ENCODE assay signal across 17 cellular contexts in the genomic region with DNA sequence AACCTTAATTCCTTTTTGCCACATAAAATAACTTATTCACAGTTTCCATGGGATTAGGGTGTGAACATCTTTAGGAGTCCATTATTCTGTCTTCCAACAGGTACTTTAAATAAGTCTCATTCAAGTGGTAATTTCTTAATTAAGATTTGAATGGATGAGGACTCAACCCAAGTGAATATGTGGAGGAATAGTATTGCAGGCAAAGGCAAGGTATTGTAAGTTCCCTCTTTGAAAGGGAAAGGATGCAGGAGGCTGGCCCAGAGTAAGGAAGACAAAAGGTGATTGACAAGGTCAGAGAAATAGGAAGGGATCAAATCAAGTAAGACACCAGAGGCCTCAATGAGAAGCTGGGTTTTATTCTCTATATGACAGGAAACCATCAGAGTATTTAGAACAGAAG.
DNase-seq lines count a peak whose midpoint lies in the region; ATAC-seq and TF ChIP-seq lines count a peak whose summit lies in the region.
"Had no signal": no experiment of that assay in that cellular context is flagged by ENCODE, and none has a peak within 500 bp of the region (broad histone marks: within the 10 kb centered on the region; RNA-seq: fewer than 3 reads in every experiment).

No MANE protein-coding gene starts in this region.

- peaks cover 25% of the 10 kb centered on the region for H3K4me1 Mint-ChIP-seq in neural progenitor cell
- no peaks in the 10 kb centered on the region for H3K4me1 Mint-ChIP-seq in activated CD8-positive, alpha-beta T cell treated with anti-CD3 and anti-CD28 coated beads, Interleukin-2, amount 10 ng/mL, durations not matched to agents 7 days and 5 days (ENCODE audit: low read depth)
- H3K4me1 Mint-ChIP-seq: CD4-positive, CD25-positive, alpha-beta regulatory T cell had no signal

- peaks cover 2% of the 10 kb centered on the region for H3K27me3 Mint-ChIP-seq in neural progenitor cell (ENCODE audit: insufficient read depth, low read depth)
- H3K27me3 Mint-ChIP-seq in activated CD8-positive, alpha-beta T cell treated with anti-CD3 and anti-CD28 coated beads, Interleukin-2, amount 10 ng/mL, durations not matched to agents 7 days and 5 days (ENCODE audit: low read depth), result peaks cover 3% of the 10 kb centered on the region

- H3K27ac ChIP-seq in neural progenitor cell (no peak overlapping the region), transverse colon (no peak overlapping the region)
- H3K27ac ChIP-seq: GM23248 had no signal

- no peaks in the 10 kb centered on the region for H3K27me3 ChIP-seq in H7 (ENCODE audit: control insufficient read depth, insufficient read depth, low read length)
- H3K27me3 ChIP-seq in NT2/D1 (ENCODE audit: insufficient read depth, insufficient read length), result no peaks in the 10 kb centered on the region
- no peaks in the 10 kb centered on the region for H3K27me3 ChIP-seq in neural progenitor cell
- H3K27me3 ChIP-seq in transverse colon, result no peaks in the 10 kb centered on the region
- H3K27me3 ChIP-seq: BE2C had no signal

- TF ChIP-seq CTCF in neural progenitor cell (IDR thresholded peaks at IDR 0.05) (no peak), transverse colon (IDR thresholded peaks at IDR 0.05) (no peak)

- no peaks in the 10 kb centered on the region for H3K36me3 ChIP-seq in H7 (replicated peaks; ENCODE audit: control insufficient read depth, insufficient read depth, low read length)
- no peaks in the 10 kb centered on the region for H3K36me3 ChIP-seq in NT2/D1 (ENCODE audit: insufficient read depth, insufficient read length, low read length)
- no peaks in the 10 kb centered on the region for H3K36me3 ChIP-seq in neural progenitor cell
- no peaks in the 10 kb centered on the region for H3K36me3 ChIP-seq in transverse colon
- H3K36me3 ChIP-seq: BE2C had no signal

- H3K9ac ChIP-seq in NT2/D1 (ENCODE audit: insufficient read length, low read depth), result no peak overlapping the region
- no peak overlapping the region for H3K9ac ChIP-seq in neural progenitor cell
- H3K9ac ChIP-seq: GM23248 had no signal

- CTCF ChIA-PET in activated CD8-positive, alpha-beta T cell treated with anti-CD3 and anti-CD28 coated beads, Interleukin-2, amount 10 ng/mL, durations not matched to agents 7 days and 5 days (lab: Charles Lee), result no interaction called here

- TF ChIP-seq POLR2A in transverse colon (IDR thresholded peaks at IDR 0.05), result no peak

- no peak overlapping the region for H3K27ac Mint-ChIP-seq in neural progenitor cell
- H3K27ac Mint-ChIP-seq in activated CD8-positive, alpha-beta T cell treated with anti-CD3 and anti-CD28 coated beads, Interleukin-2, amount 10 ng/mL, durations not matched to agents 7 days and 5 days, result no peak overlapping the region
- H3K27ac Mint-ChIP-seq: CD4-positive, CD25-positive, alpha-beta regulatory T cell; CD8-positive, alpha-beta memory T cell had no signal

- no peaks in the 10 kb centered on the region for H4K20me1 ChIP-seq in neural progenitor cell (ENCODE audit: low read depth)

- POLR2A ChIA-PET in activated CD8-positive, alpha-beta T cell treated with anti-CD3 and anti-CD28 coated beads, Interleukin-2, amount 10 ng/mL, durations not matched to agents 7 days and 5 days (lab: Charles Lee), result no interaction called here

- H3K4me3 ChIP-seq in H7 (ENCODE audit: insufficient read depth, low read depth, low read length) (no peak overlapping the region), NT2/D1 (ENCODE audit: insufficient read length, low read depth) (no peak overlapping the region), neural progenitor cell (no peak overlapping the region), transverse colon (no peak overlapping the region)
- H3K4me3 ChIP-seq: GM23248, K562 had no signal

- H3K4me2 ChIP-seq in neural progenitor cell, result no peak overlapping the region

- H3K4me1 ChIP-seq in NT2/D1 (ENCODE audit: insufficient read depth, insufficient read length) (no peaks in the 10 kb centered on the region), neural progenitor cell (peaks cover 25% of the 10 kb centered on the region), transverse colon (no peaks in the 10 kb centered on the region)
- H3K4me1 ChIP-seq: BE2C had no signal

- TF ChIP-seq EP300 in transverse colon (IDR thresholded peaks at IDR 0.05; ENCODE audit: low read depth), result no peak

- intact Hi-C loops in transverse colon (cut with DNase I; ENCODE audit: low total_unique reads), result no loop called here

- DNase-seq in H7 (peak; percentile 7), NT2/D1 (ENCODE audit: low read depth, low spot score) (peak; percentile 56), iPS DF 19.7 (ENCODE audit: low read depth, low spot score) (peak; percentile 33), neural progenitor cell (ENCODE audit: low spot score) (peak; percentile 32), transverse colon (no peak), NOMO-1 treated with DMSO at 0.1 percent for 48 hours (lab: John Stamatoyannopoulos, UW; ENCODE audit: unreplicated experiment) (no peak)
- DNase-seq in activated CD8-positive, alpha-beta T cell treated with anti-CD3 and anti-CD28 coated beads, Interleukin-2, amount 10 ng/mL, durations not matched to agents 7 days and 5 days, result no peak
- DNase-seq in stimulated activated CD4-positive, alpha-beta T cell treated with anti-CD3 and anti-CD28 coated beads, Interleukin-15, amount 100 ng/mL, for 24 hours, result no peak
- DNase-seq: BE2C; C1 segment of cervical spinal cord; CD4-positive, CD25-positive, alpha-beta regulatory T cell; CD8-positive, alpha-beta memory T cell; COR-L47; GM23248; H9; IMR-90 had no signal

- H2AFZ ChIP-seq in neural progenitor cell (replicated peaks), result no peak overlapping the region
- H2AFZ ChIP-seq: GM23248 had no signal

- H3K9me3 Mint-ChIP-seq in neural progenitor cell, result peaks cover 8% of the 10 kb centered on the region
- no peaks in the 10 kb centered on the region for H3K9me3 Mint-ChIP-seq in activated CD8-positive, alpha-beta T cell treated with anti-CD3 and anti-CD28 coated beads, Interleukin-2, amount 10 ng/mL, durations not matched to agents 7 days and 5 days (ENCODE audit: insufficient read depth)
- H3K9me3 Mint-ChIP-seq: CD8-positive, alpha-beta memory T cell; H9 had no signal

- in situ Hi-C loops in transverse colon (cut with MboI; ENCODE audit: low pct_ligation_motif_present in 1 of 4, low pct_unique_long_range_greater_than_20kb in 1 of 4, low sequenced_read_pairs in 3 of 4), result no loop called here

- H3K9me3 ChIP-seq in NT2/D1 (ENCODE audit: insufficient read depth, low read length) (no peaks in the 10 kb centered on the region), neural progenitor cell (ENCODE audit: low read depth) (no peaks in the 10 kb centered on the region), transverse colon (no peaks in the 10 kb centered on the region)
- H3K9me3 ChIP-seq: BE2C had no signal

- no peak for ATAC-seq in activated CD8-positive, alpha-beta T cell treated with anti-CD3 and anti-CD28 coated beads, Interleukin-2, amount 10 ng/mL, durations not matched to agents 7 days and 5 days
- ATAC-seq: K562 had no signal

- no peaks in the 10 kb centered on the region for H3K79me2 ChIP-seq in neural progenitor cell (ENCODE audit: low read depth)

- H3F3A ChIP-seq in neural progenitor cell (ENCODE audit: low read depth), result peaks cover 22% of the 10 kb centered on the region

- no peaks in the 10 kb centered on the region for H3K36me3 Mint-ChIP-seq in neural progenitor cell
- H3K36me3 Mint-ChIP-seq in activated CD8-positive, alpha-beta T cell treated with anti-CD3 and anti-CD28 coated beads, Interleukin-2, amount 10 ng/mL, durations not matched to agents 7 days and 5 days (ENCODE audit: low read depth), result no peaks in the 10 kb centered on the region
- H3K36me3 Mint-ChIP-seq: CD4-positive, CD25-positive, alpha-beta regulatory T cell had no signal

- H3K4me3 Mint-ChIP-seq in neural progenitor cell, result no peak overlapping the region
- H3K4me3 Mint-ChIP-seq in activated CD8-positive, alpha-beta T cell treated with anti-CD3 and anti-CD28 coated beads, Interleukin-2, amount 10 ng/mL, durations not matched to agents 7 days and 5 days, result no peak overlapping the region
- H3K4me3 Mint-ChIP-seq: CD4-positive, CD25-positive, alpha-beta regulatory T cell; CD8-positive, alpha-beta memory T cell; H9 had no signal

Comparison
In these comparisons a context has a peak if more than half of its experiments do, and no peak if none do; other contexts are left out.
1. DNase-seq: peak in H7 (single experiment), NT2/D1 (single experiment), iPS DF 19.7 (single experiment) and neural progenitor cell (single experiment); none in activated CD8-positive, alpha-beta T cell treated with anti-CD3 and anti-CD28 coated beads, Interleukin-2, amount 10 ng/mL, durations not matched to agents 7 days and 5 days (single experiment), transverse colon (single experiment), stimulated activated CD4-positive, alpha-beta T cell treated with anti-CD3 and anti-CD28 coated beads, Interleukin-15, amount 100 ng/mL, for 24 hours (single experiment) and NOMO-1 treated with DMSO at 0.1 percent for 48 hours (single experiment).